12 cellular contexts compared by ENCODE assay signal in the genomic region with DNA sequence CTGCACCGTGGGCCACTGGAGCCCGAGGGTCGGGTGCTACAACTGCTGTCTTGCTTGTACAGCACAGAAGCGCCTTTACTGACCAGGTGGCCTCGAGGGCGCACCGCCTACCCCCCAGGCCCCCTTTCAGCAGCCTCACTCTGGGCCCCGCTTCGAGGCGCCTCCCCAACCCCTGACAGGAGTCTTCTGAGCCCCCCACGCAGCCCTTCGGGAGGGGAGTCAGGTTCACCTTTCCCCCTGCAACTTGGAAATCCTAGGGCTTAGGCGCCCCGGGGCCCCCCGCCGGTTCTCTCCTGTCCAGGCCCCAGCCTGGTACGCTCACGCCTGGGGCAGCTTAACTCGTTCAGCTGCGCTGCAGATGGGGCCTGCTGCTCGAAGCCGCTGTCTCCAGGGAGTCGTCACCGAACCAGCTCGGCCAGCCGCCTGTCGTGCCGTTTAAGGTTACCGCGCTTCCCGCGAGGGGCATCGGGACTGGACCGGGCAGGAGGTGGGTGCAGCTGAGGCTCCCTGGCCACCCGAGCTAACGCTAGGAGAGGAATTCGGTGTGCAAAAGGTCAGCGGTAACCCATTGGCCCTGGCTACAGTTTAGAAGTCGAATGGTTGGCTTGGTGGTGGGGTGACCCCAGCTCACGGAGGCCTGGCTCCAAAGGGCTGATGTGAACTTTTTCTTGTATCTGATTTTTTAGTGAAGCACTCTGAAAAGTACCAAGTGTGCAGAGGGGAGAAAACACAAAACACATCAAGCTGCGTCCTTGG. TPM values are rescaled to one million over a fixed set of nuclear protein-coding genes. Genes with fewer than 3 reads are reported as not detected.
A peak's percentile ranks its signal among the peaks of the same experiment; 100 is the strongest.
DNase-seq lines count a peak whose midpoint lies in the region; ATAC-seq and TF ChIP-seq lines count a peak whose summit lies in the region.
"Had no signal": no experiment of that assay in that cellular context is flagged by ENCODE, and none has a peak within 500 bp of the region (broad histone marks: within the 10 kb centered on the region; RNA-seq: fewer than 3 reads in every experiment).

No MANE protein-coding gene starts in this region.

- H3K27ac ChIP-seq in HUES64 (ENCODE audit: low read depth, low read length) (peak overlapping the region; percentile 99; the same call in 1 of the 2 replicates), neural progenitor cell (no peak overlapping the region), uterus (no peak overlapping the region)

- peaks cover 39% of the 10 kb centered on the region for H3K27me3 ChIP-seq in HUES64 (ENCODE audit: insufficient read depth, low read length)
- peaks cover 74% of the 10 kb centered on the region for H3K27me3 ChIP-seq in neural progenitor cell
- peaks cover 0 to 3% of the 10 kb centered on the region in 2 donors for H3K27me3 ChIP-seq in uterus
- H3K27me3 ChIP-seq: tibial artery had no signal

- H3K4me3 Mint-ChIP-seq in endothelial cell (ENCODE audit: unreplicated experiment) (peak overlapping the region; percentile 77), neural progenitor cell (peak overlapping the region; percentile 79)

- TF ChIP-seq CTCF in endothelial cell (IDR thresholded peaks at IDR 0.05; ENCODE audit: unreplicated experiment) (no peak), neural progenitor cell (IDR thresholded peaks at IDR 0.05) (no peak), uterus (IDR thresholded peaks at IDR 0.05) (no peak)

- H3K9me3 ChIP-seq in HUES64 (ENCODE audit: insufficient read depth, low read depth, low read length) = no peaks in the 10 kb centered on the region
- H3K9me3 ChIP-seq in neural progenitor cell (ENCODE audit: low read depth) = no peaks in the 10 kb centered on the region
- H3K9me3 ChIP-seq in uterus = no peaks in the 10 kb centered on the region
- H3K9me3 ChIP-seq: tibial artery had no signal

- peaks cover 6% of the 10 kb centered on the region for H3K79me2 ChIP-seq in neural progenitor cell (ENCODE audit: low read depth)

- H3K9ac ChIP-seq in HUES64 (ENCODE audit: low read depth, low read length) (peak overlapping the region; percentile 64), neural progenitor cell (no peak overlapping the region)

- H3F3A ChIP-seq in neural progenitor cell (ENCODE audit: low read depth) = peaks cover 60% of the 10 kb centered on the region

- 0 out of 2 replicates have a peak, but pooled peaks cover 5% of the 10 kb centered on the region for H3K4me1 ChIP-seq in HUES64 (ENCODE audit: insufficient read depth, low read length)
- peaks cover 34% of the 10 kb centered on the region for H3K4me1 ChIP-seq in neural progenitor cell
- no peaks in the 10 kb centered on the region for H3K4me1 ChIP-seq in uterus

- H3K36me3 Mint-ChIP-seq in endothelial cell (ENCODE audit: low read depth, unreplicated experiment) (no peaks in the 10 kb centered on the region), neural progenitor cell (no peaks in the 10 kb centered on the region)
- H3K36me3 Mint-ChIP-seq: activated naive CD4-positive, alpha-beta T cell treated with anti-CD3 and anti-CD28 coated beads, Interleukin-2, amount 50 U/mL, for 72 hours had no signal

- H3K27ac Mint-ChIP-seq in endothelial cell (ENCODE audit: unreplicated experiment) (no peak overlapping the region), neural progenitor cell (no peak overlapping the region)
- H3K27ac Mint-ChIP-seq: activated naive CD4-positive, alpha-beta T cell treated with anti-CD3 and anti-CD28 coated beads, Interleukin-2, amount 50 U/mL, for 72 hours had no signal

- DNase-seq in COLO668 (lab: John Stamatoyannopoulos, UW; ENCODE audit: unreplicated experiment) = peak; percentile 13
- DNase-seq in endothelial cell (ENCODE audit: low spot score) = no peak
- peak; percentile 76 for DNase-seq in neural progenitor cell (ENCODE audit: low spot score)
- no peak for DNase-seq in left cardiac atrium
- no peak for DNase-seq in SKM-1 (lab: John Stamatoyannopoulos, UW; ENCODE audit: unreplicated experiment)
- DNase-seq in uterus = no peak
- DNase-seq: NCI-H1436; NK-92 treated with Interleukin-12 subunit alpha and Interleukin-12 subunit beta, amount 100 ng/mL, for 24 hours; tibial artery had no signal

- peak overlapping the region; percentile 63 for H3K4me3 ChIP-seq in HUES64 (ENCODE audit: low read length)
- H3K4me3 ChIP-seq in neural progenitor cell = peak overlapping the region; percentile 54
- H3K4me3 ChIP-seq in uterus = no peak overlapping the region
- H3K4me3 ChIP-seq: tibial artery had no signal

- peak overlapping the region; percentile 91 for H3K4me2 ChIP-seq in neural progenitor cell

- H3K4me1 Mint-ChIP-seq in endothelial cell (ENCODE audit: unreplicated experiment) = peaks cover 11% of the 10 kb centered on the region
- peaks cover 20% of the 10 kb centered on the region for H3K4me1 Mint-ChIP-seq in neural progenitor cell

- intact Hi-C loops in left cardiac atrium (cut with DNase I) = loop anchor here in 1 of 2 donors (5.0 to 10.0 kb wide), 3 partner anchors 49 to 422 kb away; no protein-coding TSS in a partner anchor
- intact Hi-C loops in uterus (cut with DNase I; ENCODE audit: low total_unique reads) = no loop called here

- H3K36me3 ChIP-seq in HUES64 (ENCODE audit: insufficient read depth, low read length) = no peaks in the 10 kb centered on the region
- no peaks in the 10 kb centered on the region for H3K36me3 ChIP-seq in neural progenitor cell
- H3K36me3 ChIP-seq in uterus = no peaks in the 10 kb centered on the region
- H3K36me3 ChIP-seq: tibial artery had no signal

- H3K27me3 Mint-ChIP-seq in endothelial cell (ENCODE audit: unreplicated experiment) = peaks cover 6% of the 10 kb centered on the region
- H3K27me3 Mint-ChIP-seq in neural progenitor cell (ENCODE audit: insufficient read depth, low read depth) = peaks cover 12% of the 10 kb centered on the region

- no peak for TF ChIP-seq POLR2A in uterus (IDR thresholded peaks at IDR 0.05)

- WGBS in HUES64 = 4% methylated on average over 41 of the region's 41 CpGs

- peaks cover 24% of the 10 kb centered on the region for H4K20me1 ChIP-seq in neural progenitor cell (ENCODE audit: low read depth)

- no peak for ATAC-seq in left cardiac atrium
- ATAC-seq: activated naive CD4-positive, alpha-beta T cell treated with anti-CD3 and anti-CD28 coated beads, Interleukin-2, amount 50 U/mL, for 72 hours; esophagus mucosa had no signal

- no peak overlapping the region for H2AFZ ChIP-seq in neural progenitor cell (replicated peaks)

- H3K9me3 Mint-ChIP-seq in endothelial cell (ENCODE audit: unreplicated experiment) (no peaks in the 10 kb centered on the region), neural progenitor cell (peaks cover 11% of the 10 kb centered on the region)
- H3K9me3 Mint-ChIP-seq: activated naive CD4-positive, alpha-beta T cell treated with anti-CD3 and anti-CD28 coated beads, Interleukin-2, amount 50 U/mL, for 72 hours had no signal

RNA-seq across cellular contexts. Expression of gene BCOR, which starts 58.9 kb away (rescaled TPM):
- polyA plus RNA-seq in HUES64 (2013, experiment 1 of 2) = 34.7 TPM
- 31.5 TPM for polyA plus RNA-seq in HUES64 (2013, experiment 2 of 2)
- total RNA-seq in endothelial cell (ENCODE audit: unreplicated experiment) (34.5 TPM), neural progenitor cell (ENCODE audit: low replicate concordance) (29.5 and 32.4 TPM in 2 replicates), left cardiac atrium (10 to 100 TPM; 10.8 to 21.6 TPM), uterus (10 to 100 TPM in 3 of 4 donors, 1 to 10 TPM in 1; 10.0 to 42.4 (median 26.4) TPM)

Comparison
In these comparisons a context has a peak if more than half of its experiments do, and no peak if none do; other contexts are left out.
1. DNase-seq: peak in COLO668 (single experiment) and neural progenitor cell (single experiment); none in endothelial cell (single experiment), left cardiac atrium (single experiment), SKM-1 (single experiment) and uterus (0 of 2).
2. H3K4me3 ChIP-seq: peak in HUES64 (single experiment) and neural progenitor cell (single experiment); none in uterus (0 of 2).